ENCODE assay signal across 15 cellular contexts in the genomic region with DNA sequence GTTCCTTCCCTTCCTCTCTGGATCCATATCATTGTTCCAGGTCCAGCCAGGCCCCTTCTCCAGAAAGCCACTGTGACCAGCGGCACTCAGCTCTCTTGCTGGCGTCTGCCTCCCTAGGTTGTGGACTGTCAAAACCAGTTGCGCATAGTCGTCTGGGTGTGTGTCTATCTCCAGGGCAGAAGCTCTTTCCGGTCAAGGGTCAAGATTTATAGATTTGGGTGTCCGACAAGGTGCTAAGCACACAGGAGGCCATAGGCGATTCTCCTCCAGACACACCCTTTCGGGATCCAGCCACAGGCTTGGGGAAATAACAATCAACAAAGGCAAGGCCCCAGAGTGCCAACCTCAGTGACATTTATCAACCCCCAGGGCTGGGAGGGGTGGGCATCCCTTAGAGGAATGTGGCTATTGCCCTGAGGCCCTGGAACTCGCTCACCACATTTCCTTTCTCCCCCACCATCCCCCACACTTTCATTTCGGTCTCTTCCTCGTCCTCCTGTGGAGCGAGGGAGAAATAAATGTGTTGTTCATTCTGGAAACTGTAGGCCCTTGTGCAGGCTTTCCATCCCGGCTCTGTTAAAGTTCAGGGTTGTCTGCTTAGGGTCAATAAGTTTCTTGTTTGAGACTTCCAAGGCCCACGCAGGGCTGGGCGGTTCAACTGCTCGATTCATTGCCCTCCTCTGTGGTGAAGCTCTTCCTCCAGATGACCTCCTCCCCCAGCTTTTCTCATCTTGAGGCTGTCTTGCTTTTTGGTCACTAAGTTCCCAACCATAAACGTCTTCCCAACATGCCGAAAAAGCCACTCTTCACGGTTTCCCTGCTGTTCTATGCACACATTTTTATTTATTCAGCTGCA. TPM values are rescaled to one million over a fixed set of nuclear protein-coding genes. Genes with fewer than 3 reads are reported as not detected.
DNase-seq lines count a peak whose midpoint lies in the region; ATAC-seq and TF ChIP-seq lines count a peak whose summit lies in the region.
"Had no signal": no experiment of that assay in that cellular context is flagged by ENCODE, and none has a peak within 500 bp of the region (broad histone marks: within the 10 kb centered on the region; RNA-seq: fewer than 3 reads in every experiment).

No MANE protein-coding gene starts in this region.

- no peak for TF ChIP-seq POLR2A in upper lobe of left lung (IDR thresholded peaks at IDR 0.05)

- no peaks in the 10 kb centered on the region for H3K9me3 Mint-ChIP-seq in activated naive CD8-positive, alpha-beta T cell treated with anti-CD3 and anti-CD28 coated beads for 36 hours
- H3K9me3 Mint-ChIP-seq: activated T-helper 17 cell treated with anti-CD3 and anti-CD28 coated beads, Interleukin-2, amount 50 U/mL, for 72 hours; memory B cell had no signal

- H3K27me3 Mint-ChIP-seq in activated naive CD8-positive, alpha-beta T cell treated with anti-CD3 and anti-CD28 coated beads for 36 hours, result no peaks in the 10 kb centered on the region
- H3K27me3 Mint-ChIP-seq: activated T-helper 17 cell treated with anti-CD3 and anti-CD28 coated beads, Interleukin-2, amount 50 U/mL, for 72 hours had no signal

- no peak overlapping the region for H3K4me3 ChIP-seq in smooth muscle cell
- H3K4me3 ChIP-seq in upper lobe of left lung, result no peak overlapping the region

- WGBS in smooth muscle cell (ENCODE audit: low lambda C conversion rate), result 50% methylated on average over 19 of the region's 19 CpGs
- WGBS in upper lobe of left lung, 2 donors, result 84 to 86% methylated on average over 19 of the region's 19 CpGs

- H3K36me3 ChIP-seq in smooth muscle cell (ENCODE audit: low read depth), result no peaks in the 10 kb centered on the region
- no peaks in the 10 kb centered on the region for H3K36me3 ChIP-seq in upper lobe of left lung

- H3K79me2 ChIP-seq in smooth muscle cell (ENCODE audit: low read depth), result peaks cover 35% of the 10 kb centered on the region

- DNase-seq in LoVo (ENCODE audit: low spot score), result peak; percentile 36
- DNase-seq in activated naive CD8-positive, alpha-beta T cell treated with anti-CD3 and anti-CD28 coated beads for 36 hours, result no peak
- DNase-seq in left kidney (ENCODE audit: low read depth, low spot score), result peak; percentile 85
- DNase-seq in smooth muscle cell (lab: John Stamatoyannopoulos, UW; ENCODE audit: unreplicated experiment), result no peak
- DNase-seq in Kasumi-1 (lab: John Stamatoyannopoulos, UW), result no peak
- DNase-seq in NK-92 (lab: John Stamatoyannopoulos, UW; ENCODE audit: unreplicated experiment), result no peak
- DNase-seq in upper lobe of left lung, result no peak
- DNase-seq: activated CD4-positive, alpha-beta T cell treated with anti-CD3 and anti-CD28 coated beads, Interleukin-2, amount 50 U/mL, for 48 hours; aorta; dermis blood vessel endothelial cell; DND-41 had no signal

- H3K9ac ChIP-seq in smooth muscle cell (ENCODE audit: low read depth), result no peak overlapping the region

- H3K27me3 ChIP-seq in smooth muscle cell (ENCODE audit: low read depth) (no peaks in the 10 kb centered on the region), upper lobe of left lung (no peaks in the 10 kb centered on the region)

- no peak for TF ChIP-seq EP300 in upper lobe of left lung (IDR thresholded peaks at IDR 0.05)

- no peak overlapping the region for H2AFZ ChIP-seq in smooth muscle cell (ENCODE audit: low read depth)

- H3K4me2 ChIP-seq in smooth muscle cell, result peak overlapping the region; percentile 2

- H3K4me1 ChIP-seq in smooth muscle cell (ENCODE audit: low read depth) (peaks cover 45% of the 10 kb centered on the region), upper lobe of left lung (peaks cover 0 to 13% (median 3%) of the 10 kb centered on the region in 4 donors)

- peaks cover 23% of the 10 kb centered on the region for H3F3A ChIP-seq in smooth muscle cell (ENCODE audit: low read depth)

- H3K27ac ChIP-seq in smooth muscle cell (ENCODE audit: low read depth) (peak overlapping the region; percentile 72), upper lobe of left lung (no peak overlapping the region)

- peaks cover 60% of the 10 kb centered on the region for H4K20me1 ChIP-seq in smooth muscle cell (ENCODE audit: low read depth)

- H3K36me3 Mint-ChIP-seq in activated naive CD8-positive, alpha-beta T cell treated with anti-CD3 and anti-CD28 coated beads for 36 hours, result no peaks in the 10 kb centered on the region
- H3K36me3 Mint-ChIP-seq: CD14-positive monocyte, memory B cell had no signal

- H3K27ac Mint-ChIP-seq in activated naive CD8-positive, alpha-beta T cell treated with anti-CD3 and anti-CD28 coated beads for 36 hours, result peak overlapping the region; percentile 20
- H3K27ac Mint-ChIP-seq: activated T-helper 17 cell treated with anti-CD3 and anti-CD28 coated beads, Interleukin-2, amount 50 U/mL, for 72 hours; memory B cell had no signal

- peaks cover 4% of the 10 kb centered on the region for H3K4me1 Mint-ChIP-seq in activated naive CD8-positive, alpha-beta T cell treated with anti-CD3 and anti-CD28 coated beads for 36 hours
- H3K4me1 Mint-ChIP-seq: CD14-positive monocyte, memory B cell had no signal

- no peak for ATAC-seq in upper lobe of left lung (ENCODE audit: low FRiP score in 2 of 2)
- ATAC-seq: HCT116 had no signal

- no peaks in the 10 kb centered on the region for H3K9me3 ChIP-seq in smooth muscle cell (replicated peaks; ENCODE audit: low read depth)
- no peaks in the 10 kb centered on the region for H3K9me3 ChIP-seq in upper lobe of left lung

- H3K4me3 Mint-ChIP-seq in activated naive CD8-positive, alpha-beta T cell treated with anti-CD3 and anti-CD28 coated beads for 36 hours, result no peak overlapping the region
- H3K4me3 Mint-ChIP-seq: activated T-helper 17 cell treated with anti-CD3 and anti-CD28 coated beads, Interleukin-2, amount 50 U/mL, for 72 hours; CD14-positive monocyte; memory B cell had no signal

- TF ChIP-seq CTCF in smooth muscle cell (IDR thresholded peaks at IDR 0.05; ENCODE audit: borderline replicate concordance, insufficient read depth, poor library complexity, severe bottlenecking), result no peak
- TF ChIP-seq CTCF in upper lobe of left lung (IDR thresholded peaks at IDR 0.05), result no peak

RNA-seq across cellular contexts. Expression of a gene that starts 57.9 kb away (rescaled TPM):
- 1 to 10 TPM; 3.2 to 4.6 TPM for total RNA-seq in activated naive CD8-positive, alpha-beta T cell treated with anti-CD3 and anti-CD28 coated beads for 36 hours
- total RNA-seq in smooth muscle cell (36.7 and 47.2 TPM in 2 replicates), upper lobe of left lung (1 to 10 TPM; 2.3 to 9.6 (median 3.4) TPM)
- polyA plus RNA-seq in smooth muscle cell, result 35.4 and 43.3 TPM in 2 replicates

Comparison
In these comparisons a context has a peak if more than half of its experiments do, and no peak if none do; other contexts are left out.
1. DNase-seq: peak in LoVo (single experiment) and left kidney (single experiment); none in activated naive CD8-positive, alpha-beta T cell treated with anti-CD3 and anti-CD28 coated beads for 36 hours (single experiment), smooth muscle cell (single experiment), Kasumi-1 (0 of 2), NK-92 (single experiment) and upper lobe of left lung (0 of 2).